Comparison of ENCODE assay signal across 14 cellular contexts in genomic region chr5:174325441-174325840, GRCh38.
DNase-seq lines count a peak whose midpoint lies in the region; ATAC-seq and TF ChIP-seq lines count a peak whose summit lies in the region.
"Had no signal": no experiment of that assay in that cellular context is flagged by ENCODE, and none has a peak within 500 bp of the region (broad histone marks: within the 10 kb centered on the region; RNA-seq: fewer than 3 reads in every experiment).

No MANE protein-coding gene starts in this region.

- H3K4me2 ChIP-seq in neuronal stem cell (ENCODE audit: insufficient read depth, low read length, poor library complexity, severe bottlenecking), result no peak overlapping the region
- H3K4me2 ChIP-seq: A549 had no signal

- no peak overlapping the region for H3K14ac ChIP-seq in neuronal stem cell (ENCODE audit: low read length)

- H3K9ac ChIP-seq in neuronal stem cell (ENCODE audit: low read depth, low read length, poor library complexity), result no peak overlapping the region

- H3K4me1 ChIP-seq in neuronal stem cell (ENCODE audit: control insufficient read depth in 2 of 2, insufficient read depth in 1 of 2, low read depth in 1 of 2, low read length in 2 of 2) (peaks cover 0 to 17% of the 10 kb centered on the region in 2 donors), testis (no peaks in the 10 kb centered on the region)
- H3K4me1 ChIP-seq: HAP-1 had no signal

- H3K79me1 ChIP-seq in neuronal stem cell (ENCODE audit: low read depth, low read length), result no peaks in the 10 kb centered on the region

- H3K9me3 ChIP-seq in neuronal stem cell (replicated peaks in 1 of 2; ENCODE audit: control insufficient read depth in 2 of 2, insufficient read depth in 1 of 2, low read depth in 1 of 2, low read length in 2 of 2), result no peaks in the 10 kb centered on the region
- no peaks in the 10 kb centered on the region for H3K9me3 ChIP-seq in testis
- H3K9me3 ChIP-seq: A549, Caco-2, HAP-1 had no signal

- peak overlapping the region; percentile 16 for H2AK5ac ChIP-seq in neuronal stem cell (ENCODE audit: low read depth, low read length)

- no peak overlapping the region for H3K27ac ChIP-seq in neuronal stem cell (replicated peaks; ENCODE audit: low read length)
- no peak overlapping the region for H3K27ac ChIP-seq in testis
- H3K27ac ChIP-seq: A549, HL-60 had no signal

- H3K27me3 Mint-ChIP-seq in chondrocyte (ENCODE audit: low read depth), result peaks cover 24% of the 10 kb centered on the region

- no peak overlapping the region for H3K4ac ChIP-seq in neuronal stem cell (ENCODE audit: low read length)

- H3K9me3 Mint-ChIP-seq in chondrocyte (ENCODE audit: low read depth), result no peaks in the 10 kb centered on the region
- H3K9me3 Mint-ChIP-seq: CD8-positive, alpha-beta T cell had no signal

- H3K36me3 ChIP-seq in neuronal stem cell (replicated peaks in 1 of 2; ENCODE audit: control insufficient read depth in 2 of 2, insufficient read depth in 2 of 2, low read length in 2 of 2) (no peaks in the 10 kb centered on the region), testis (ENCODE audit: low read depth, missing control alignments) (no peaks in the 10 kb centered on the region)
- H3K36me3 ChIP-seq: HAP-1 had no signal

- no peak overlapping the region for H2BK120ac ChIP-seq in neuronal stem cell (ENCODE audit: low read depth, low read length)

- intact Hi-C loops in testis (cut with DNase I; ENCODE audit: low total_unique reads), result no loop called here

- no peaks in the 10 kb centered on the region for H3K27me3 ChIP-seq in neuronal stem cell (ENCODE audit: control insufficient read depth in 3 of 3, insufficient read depth in 3 of 3, low read depth in 1 of 3, low read length in 3 of 3)
- H3K27me3 ChIP-seq in testis, result no peaks in the 10 kb centered on the region

- H3K4me1 Mint-ChIP-seq in chondrocyte (ENCODE audit: low read depth), result peaks cover 11% of the 10 kb centered on the region
- H3K4me1 Mint-ChIP-seq: CD14-positive monocyte had no signal

- H4K8ac ChIP-seq in neuronal stem cell (ENCODE audit: low read depth, low read length), result no peak overlapping the region

- H4K91ac ChIP-seq in neuronal stem cell (ENCODE audit: low read depth, low read length, poor library complexity), result no peak overlapping the region

- H2AFZ ChIP-seq in neuronal stem cell (ENCODE audit: low read length), result no peak overlapping the region

- no peak for ATAC-seq in HG02798 (IDR thresholded peaks at IDR 0.05; ENCODE audit: poor library complexity, unreplicated experiment)
- ATAC-seq: A549; CD8-positive, alpha-beta T cell had no signal

- peak; percentile 65 for DNase-seq in ELF-1 (ENCODE audit: low read depth, low spot score)
- peak; percentile 47 for DNase-seq in chondrocyte (ENCODE audit: low spot score)
- DNase-seq in neuronal stem cell (ENCODE audit: low spot score), result no peak
- DNase-seq in testis, result no peak
- no peak for DNase-seq in middle frontal gyrus (ENCODE audit: extremely low spot score, low spot score)
- DNase-seq: Caco-2; CD8-positive, alpha-beta T cell; DMS79; GOT3 had no signal

- no peak overlapping the region for H3K4me3 ChIP-seq in neuronal stem cell (ENCODE audit: low read length in 2 of 2)
- H3K4me3 ChIP-seq in testis, result no peak overlapping the region
- H3K4me3 ChIP-seq: A549, HAP-1 had no signal

- H3K18ac ChIP-seq in neuronal stem cell (ENCODE audit: low read length), result no peak overlapping the region

- no peak for TF ChIP-seq POLR2A in testis (IDR thresholded peaks at IDR 0.05)

- no peak overlapping the region for H3K4me3 Mint-ChIP-seq in chondrocyte (ENCODE audit: unreplicated experiment)
- H3K4me3 Mint-ChIP-seq: CD14-positive monocyte; CD8-positive, alpha-beta T cell had no signal

- no peak overlapping the region for H2BK5ac ChIP-seq in neuronal stem cell (ENCODE audit: low read length)

- TF ChIP-seq CTCF in chondrocyte (IDR thresholded peaks at IDR 0.05) (no peak), testis (IDR thresholded peaks at IDR 0.05) (no peak)

- no peak overlapping the region for H3K23ac ChIP-seq in neuronal stem cell (ENCODE audit: low read depth, low read length, poor library complexity)

- H3K36me3 Mint-ChIP-seq in chondrocyte (ENCODE audit: low read depth), result peaks cover 3% of the 10 kb centered on the region
- H3K36me3 Mint-ChIP-seq: CD14-positive monocyte; CD8-positive, alpha-beta T cell had no signal

- H2BK12ac ChIP-seq in neuronal stem cell (ENCODE audit: low read length), result no peak overlapping the region

- WGBS in neuronal stem cell (ENCODE audit: extremely low coverage in 2 of 2, insufficient read length in 2 of 2, insufficient replicate concordance in 1 of 2), 2 donors, result no CpG with 5 or more reads among the region's 7 CpGs
- 76 to 78% methylated on average over 7 of the region's 7 CpGs for WGBS in testis, 2 donors

- H3K27ac Mint-ChIP-seq in chondrocyte (ENCODE audit: unreplicated experiment), result no peak overlapping the region
- H3K27ac Mint-ChIP-seq: CD14-positive monocyte; CD8-positive, alpha-beta T cell had no signal

- no peak overlapping the region for H2BK15ac ChIP-seq in neuronal stem cell (ENCODE audit: low read length)

Comparison
In these comparisons a context has a peak if more than half of its experiments do, and no peak if none do; other contexts are left out.
1. DNase-seq: peak in ELF-1 (single experiment) and chondrocyte (single experiment); none in neuronal stem cell (single experiment), testis (single experiment) and middle frontal gyrus (single experiment).